In genomic region chr5:140219068-140219971, GRCh38 we compare ENCODE assay signal across 7 cellular contexts. TPM values are rescaled to one million over a fixed set of nuclear protein-coding genes. Genes with fewer than 3 reads are reported as not detected.
A peak's percentile ranks its signal among the peaks of the same experiment; 100 is the strongest.
DNase-seq lines count a peak whose midpoint lies in the region; ATAC-seq and TF ChIP-seq lines count a peak whose summit lies in the region.

No MANE protein-coding gene starts in this region.

- no peak overlapping the region for H3K4me3 Mint-ChIP-seq in WTC11
- no peak overlapping the region for H3K4me3 Mint-ChIP-seq in nephron progenitor cell

- H3K4me3 ChIP-seq in hepatocyte (no peak overlapping the region), thyroid gland (replicated peaks in 1 of 3) (no peak overlapping the region)

- H3K27me3 ChIP-seq in hepatocyte (no peaks in the 10 kb centered on the region), thyroid gland (no peaks in the 10 kb centered on the region)

- peak; percentile 30 for DNase-seq in RPMI7951 (ENCODE audit: low read depth)
- DNase-seq in hepatocyte (ENCODE audit: low spot score) = no peak
- peak; percentile 32 to 35 for DNase-seq in thyroid gland
- DNase-seq in WTC11 (ENCODE audit: low spot score) = no peak
- DNase-seq in effector CD8-positive, alpha-beta T cell (lab: John Stamatoyannopoulos, UW) = no peak
- no peak for DNase-seq in nephron progenitor cell

- intact Hi-C loops in thyroid gland (cut with DNase I) = no loop called here

- 55% methylated on average over 9 of the region's 9 CpGs for WGBS in hepatocyte (ENCODE audit: low lambda C conversion rate, missing lambda C conversion rate)
- 77 to 78% methylated on average over 9 of the region's 9 CpGs for WGBS in thyroid gland, 2 donors

- H3K36me3 ChIP-seq in hepatocyte (replicated peaks; ENCODE audit: insufficient read depth, low read depth) (no peaks in the 10 kb centered on the region), thyroid gland (no peaks in the 10 kb centered on the region)

- H3K27ac ChIP-seq in hepatocyte = peak overlapping the region; percentile 85
- H3K27ac ChIP-seq in thyroid gland = peak overlapping the region in 2 of 3 donors; percentile 3 to 39

- H3K9me2 ChIP-seq in hepatocyte (replicated peaks; ENCODE audit: insufficient read depth) = no peaks in the 10 kb centered on the region

- no peak for TF ChIP-seq POLR2A in thyroid gland (IDR thresholded peaks at IDR 0.05)

- no peaks in the 10 kb centered on the region for H3K9me3 ChIP-seq in hepatocyte (ENCODE audit: low read depth)
- H3K9me3 ChIP-seq in thyroid gland = no peaks in the 10 kb centered on the region

- no peak for TF ChIP-seq CTCF in hepatocyte (IDR thresholded peaks at IDR 0.05; ENCODE audit: poor library complexity)
- no peak for TF ChIP-seq CTCF in thyroid gland (IDR thresholded peaks at IDR 0.05)
- TF ChIP-seq CTCF in WTC11 (IDR thresholded peaks at IDR 0.05) = no peak
- TF ChIP-seq CTCF in nephron progenitor cell (IDR thresholded peaks at IDR 0.05) = no peak

- POLR2A ChIA-PET in WTC11 (lab: Charles Lee) = no interaction called here

- no peak overlapping the region for H2AFZ ChIP-seq in hepatocyte

- H4K20me1 ChIP-seq in hepatocyte (ENCODE audit: insufficient read depth, poor library complexity, severe bottlenecking) = no peaks in the 10 kb centered on the region

- H3K27ac Mint-ChIP-seq in WTC11 (no peak overlapping the region), nephron progenitor cell (no peak overlapping the region)

- H3K4me2 ChIP-seq in hepatocyte = peak overlapping the region; percentile 58

- H3K4me1 Mint-ChIP-seq in WTC11 = peaks cover 7% of the 10 kb centered on the region
- H3K4me1 Mint-ChIP-seq in nephron progenitor cell = peaks cover 18% of the 10 kb centered on the region

- peaks cover 74% of the 10 kb centered on the region for H3K4me1 ChIP-seq in hepatocyte (ENCODE audit: insufficient read depth)
- peaks cover 24 to 58% of the 10 kb centered on the region in 2 donors for H3K4me1 ChIP-seq in thyroid gland

- H3K36me3 Mint-ChIP-seq in WTC11 (no peaks in the 10 kb centered on the region), nephron progenitor cell (ENCODE audit: low read depth) (peaks cover 7% of the 10 kb centered on the region)

- peaks cover 10% of the 10 kb centered on the region for H3K79me2 ChIP-seq in hepatocyte

- ATAC-seq in GM21825 (IDR thresholded peaks at IDR 0.05; ENCODE audit: unreplicated experiment) (peak; percentile 14), WTC11 (no peak)

- CTCF ChIA-PET in WTC11 (lab: Charles Lee) = interaction anchor here (1.0 to 1.8 kb wide), 4 partner anchors 13 to 25 kb away, joined by 3 to 13 read pairs (median 4); no protein-coding TSS in a partner anchor

- no peaks in the 10 kb centered on the region for H3K9me3 Mint-ChIP-seq in WTC11
- H3K9me3 Mint-ChIP-seq in nephron progenitor cell = no peaks in the 10 kb centered on the region

- H3K27me3 Mint-ChIP-seq in WTC11 (ENCODE audit: low read depth) = no peaks in the 10 kb centered on the region
- H3K27me3 Mint-ChIP-seq in nephron progenitor cell (ENCODE audit: low read depth, poor library complexity) = peaks cover 3% of the 10 kb centered on the region

TF ChIP-seq in WTC11, 78 proteins besides CTCF, POLR2A, EP300 and RAD21:
- no peak for TF ChIP-seq TCF7 (CRISPR knock-in tag; IDR thresholded peaks at IDR 0.05; ENCODE audit: low read depth)
- TF ChIP-seq AFF4 (CRISPR knock-in tag; IDR thresholded peaks at IDR 0.05; ENCODE audit: borderline replicate concordance) = no peak
- TF ChIP-seq NR1H2 (CRISPR knock-in tag; IDR thresholded peaks at IDR 0.05) = no peak
- TF ChIP-seq NFATC4 (CRISPR knock-in tag; IDR thresholded peaks at IDR 0.05) = no peak
- no peak for TF ChIP-seq ZBTB21 (CRISPR knock-in tag; IDR thresholded peaks at IDR 0.05; ENCODE audit: borderline replicate concordance)
- no peak for TF ChIP-seq RORB (CRISPR knock-in tag; IDR thresholded peaks at IDR 0.05)
- TF ChIP-seq RELA (CRISPR knock-in tag; IDR thresholded peaks at IDR 0.05; ENCODE audit: borderline replicate concordance) = no peak
- TF ChIP-seq, protein P1, sequence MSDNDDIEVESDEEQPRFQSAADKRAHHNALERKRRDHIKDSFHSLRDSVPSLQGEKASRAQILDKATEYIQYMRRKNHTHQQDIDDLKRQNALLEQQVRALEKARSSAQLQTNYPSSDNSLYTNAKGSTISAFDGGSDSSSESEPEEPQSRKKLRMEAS (CRISPR knock-in tag; IDR thresholded peaks at IDR 0.05) = no peak
- no peak for TF ChIP-seq ARID4B (CRISPR knock-in tag; IDR thresholded peaks at IDR 0.05; ENCODE audit: borderline replicate concordance)
- no peak for TF ChIP-seq ZNF416 (CRISPR knock-in tag; IDR thresholded peaks at IDR 0.05)

RNA-seq across cellular contexts. Expression of gene CYSTM1, which starts 44.3 kb away (rescaled TPM):
- 22.4 and 29.1 TPM in 2 replicates for total RNA-seq in RPMI7951 (2014; rRNA removed; shearing (Covaris generic))
- total RNA-seq in hepatocyte = 111 and 120 TPM in 2 replicates
- polyA plus RNA-seq in hepatocyte = 196 and 262 TPM in 2 replicates
- 100 to 1,000 TPM in 2 of 4 donors, 10 to 100 TPM in 2; 55.4 to 238 (median 112) TPM for total RNA-seq in thyroid gland
- total RNA-seq in WTC11 (2021) = 27.7 to 29.3 TPM (median 28.9 TPM) in 3 replicates

Comparison
In these comparisons a context has a peak if more than half of its experiments do, and no peak if none do; other contexts are left out.
1. DNase-seq: peak in RPMI7951 (single experiment) and thyroid gland (2 of 2); none in hepatocyte (single experiment), WTC11 (single experiment), effector CD8-positive, alpha-beta T cell (single experiment) and nephron progenitor cell (single experiment).